In genomic region chr10:29109700-29110099, GRCh38 we compare ENCODE assay signal across 27 cellular contexts.
"Had no signal": no experiment of that assay in that cellular context is flagged by ENCODE, and none has a peak within 500 bp of the region (broad histone marks: within the 10 kb centered on the region; RNA-seq: fewer than 3 reads in every experiment).

No MANE protein-coding gene starts in this region.

- H3K4me1 Mint-ChIP-seq: immature natural killer cell; stimulated activated naive B cell treated with anti-CD40 and anti-IgM and Interleukin-4, amounts not matched to agents 10 μg/mL and 1 μg/mL and 100 μg/mL, for 72 hours had no signal

- H2AFZ ChIP-seq: parathyroid adenoma had no signal

- H3K27me3 ChIP-seq: heart left ventricle, stomach, thyroid gland had no signal

- H3K9ac ChIP-seq: parathyroid adenoma had no signal

- ATAC-seq: activated CD4-positive, CD25-positive, alpha-beta regulatory T cell treated with anti-CD3 and anti-CD28 coated beads, Interleukin-2, amount 50 U/mL, for 24 hours; effector memory CD8-positive, alpha-beta T cell; heart left ventricle; mucosa of descending colon; psoas muscle; stimulated activated naive B cell treated with anti-CD40 and anti-IgM and Interleukin-4, amounts not matched to agents 10 μg/mL and 1 μg/mL and 100 μg/mL, for 72 hours had no signal

- H3K27ac Mint-ChIP-seq: activated naive CD8-positive, alpha-beta T cell; brain; effector memory CD8-positive, alpha-beta T cell; immature natural killer cell; nephron; stimulated activated naive B cell treated with anti-CD40 and anti-IgM and Interleukin-4, amounts not matched to agents 10 μg/mL and 1 μg/mL and 100 μg/mL, for 72 hours had no signal

- H3K79me2 ChIP-seq: parathyroid adenoma had no signal

- DNase-seq: activated CD4-positive, alpha-beta T cell treated with anti-CD3 and anti-CD28 coated beads for 48 hours; activated CD4-positive, alpha-beta T cell treated with anti-CD3 and anti-CD28 coated beads, Interleukin-2, amount 50 U/mL, for 48 hours; activated CD8-positive, alpha-beta memory T cell treated with anti-CD3 and anti-CD28 coated beads for 24 hours; activated effector memory CD4-positive, alpha-beta T cell treated with Interleukin-2 at 50 U/mL for 16 hours; activated naive CD4-positive, alpha-beta T cell treated with Interleukin-2 at 50 U/mL for 16 hours; aorta; cortex of kidney; effector memory CD8-positive, alpha-beta T cell; heart left ventricle; hypothalamus; immature natural killer cell; mucosa of descending colon; occipital lobe; psoas muscle; stimulated activated CD4-positive, alpha-beta T cell treated with anti-CD3 and anti-CD28 coated beads, Interleukin-15, amount 100 ng/mL, for 24 hours; stimulated activated CD4-positive, alpha-beta T cell treated with anti-CD3 and anti-CD28 coated beads, Interleukin-2, amount 100 ng/mL, for 24 hours; stimulated activated naive B cell treated with anti-CD40 and anti-IgM and Interleukin-4, amounts not matched to agents 10 μg/mL and 1 μg/mL and 100 μg/mL, for 72 hours; stomach; T-helper 9 cell; thyroid gland had no signal

- H3K27ac ChIP-seq: heart left ventricle, parathyroid adenoma, psoas muscle, stomach, thyroid gland had no signal

- H3K36me3 Mint-ChIP-seq: activated naive CD8-positive, alpha-beta T cell; brain; immature natural killer cell; stimulated activated naive B cell treated with anti-CD40 and anti-IgM and Interleukin-4, amounts not matched to agents 10 μg/mL and 1 μg/mL and 100 μg/mL, for 72 hours had no signal

- H3K9me3 ChIP-seq: heart left ventricle, mucosa of descending colon, psoas muscle, stomach, thyroid gland had no signal

- H3K4me3 Mint-ChIP-seq: activated naive CD8-positive, alpha-beta T cell; brain; effector memory CD8-positive, alpha-beta T cell; immature natural killer cell; nephron; stimulated activated naive B cell treated with anti-CD40 and anti-IgM and Interleukin-4, amounts not matched to agents 10 μg/mL and 1 μg/mL and 100 μg/mL, for 72 hours had no signal

- FAIRE-seq: endothelial cell of umbilical vein, TTC549 had no signal

- H3K4me3 ChIP-seq: heart left ventricle, mucosa of descending colon, psoas muscle, stomach, thyroid gland had no signal

- H3K36me3 ChIP-seq: heart left ventricle, stomach, thyroid gland had no signal

- H3K4me1 ChIP-seq: psoas muscle, thyroid gland had no signal

- H3K9me3 Mint-ChIP-seq: stimulated activated naive B cell treated with anti-CD40 and anti-IgM and Interleukin-4, amounts not matched to agents 10 μg/mL and 1 μg/mL and 100 μg/mL, for 72 hours had no signal
